ENCODE assay signal across 31 cellular contexts in the genomic region with DNA sequence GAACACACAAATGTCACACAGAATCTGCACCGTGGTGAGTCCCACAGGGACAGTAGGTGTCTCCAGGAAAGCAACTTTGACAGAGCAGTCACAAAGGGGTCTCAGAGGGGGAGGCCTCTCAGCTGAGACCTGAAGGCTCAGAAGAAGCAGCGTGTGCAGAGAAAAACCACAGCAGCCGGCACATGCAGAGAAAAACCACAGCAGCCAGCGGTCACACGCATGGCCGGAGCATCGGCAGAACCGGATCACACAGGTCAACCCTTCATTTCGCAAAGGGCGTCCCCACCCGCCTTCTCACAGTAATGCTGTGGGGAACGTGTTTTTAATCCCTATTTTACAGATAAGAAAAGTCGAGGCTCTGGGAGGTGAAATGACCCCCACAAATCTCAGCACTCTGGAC.
"Had no signal": no experiment of that assay in that cellular context is flagged by ENCODE, and none has a peak within 500 bp of the region (broad histone marks: within the 10 kb centered on the region; RNA-seq: fewer than 3 reads in every experiment).

No MANE protein-coding gene starts in this region.

- H3K79me2 ChIP-seq: parathyroid adenoma had no signal

- H3K27ac Mint-ChIP-seq: activated CD8-positive, alpha-beta memory T cell treated with anti-CD3 and anti-CD28 coated beads, Interleukin-2, amount 10 ng/mL, durations not matched to agents 7 days and 5 days; activated CD8-positive, alpha-beta T cell treated with anti-CD3 and anti-CD28 coated beads, Interleukin-2, amount 10 ng/mL, durations not matched to agents 7 days and 5 days; activated naive CD8-positive, alpha-beta T cell; natural killer cell treated with Interleukin-12 subunit alpha and Interleukin-12 subunit beta and Interleukin-15 and Interleukin-18, amount 100 ng/mL, for 72 hours; WTC11 had no signal

- H2AFZ ChIP-seq: parathyroid adenoma had no signal

- DNase-seq: activated CD4-positive, alpha-beta T cell treated with anti-CD3 and anti-CD28 coated beads for 1 hour; activated CD4-positive, alpha-beta T cell treated with anti-CD3 and anti-CD28 coated beads, Interleukin-2, amount 50 U/mL, for 1 hour; activated CD8-positive, alpha-beta memory T cell treated with anti-CD3 and anti-CD28 coated beads, Interleukin-2, amount 10 ng/mL, durations not matched to agents 7 days and 5 days; activated CD8-positive, alpha-beta T cell treated with anti-CD3 and anti-CD28 coated beads, Interleukin-2, amount 10 ng/mL, durations not matched to agents 7 days and 5 days; activated naive CD4-positive, alpha-beta T cell treated with Interleukin-2 at 50 U/mL for 16 hours; activated T-cell treated with anti-CD3 and anti-CD28 coated beads, Interleukin-2, amount 50 U/mL, for 48 hours; adrenal gland; cerebellar nuclear complex; dorsolateral prefrontal cortex; effector memory CD4-positive, alpha-beta T cell; gastrocnemius medialis; hippocampal formation; left cardiac atrium; left ventricle myocardium superior; mucosa of descending colon; nucleus accumbens; sigmoid colon; small intestine; stimulated activated naive CD4-positive, alpha-beta T cell; T-helper 2 cell; transverse colon had no signal

- H3K4me1 ChIP-seq: adrenal gland, ascending aorta, gastrocnemius medialis, parathyroid adenoma, psoas muscle, suprapubic skin, transverse colon had no signal

- H3K4me3 ChIP-seq: adrenal gland, ascending aorta, cardiac muscle cell, coronary artery, dorsolateral prefrontal cortex, gastrocnemius medialis, mucosa of descending colon, psoas muscle, sigmoid colon, suprapubic skin, transverse colon had no signal

- H3K27ac ChIP-seq: adrenal gland, ascending aorta, cardiac muscle cell, coronary artery, dorsolateral prefrontal cortex, gastrocnemius medialis, parathyroid adenoma, psoas muscle, sigmoid colon, suprapubic skin, transverse colon had no signal

- H3K36me3 Mint-ChIP-seq: activated CD8-positive, alpha-beta memory T cell treated with anti-CD3 and anti-CD28 coated beads, Interleukin-2, amount 10 ng/mL, durations not matched to agents 7 days and 5 days; activated naive CD8-positive, alpha-beta T cell; brain; natural killer cell treated with Interleukin-12 subunit alpha and Interleukin-12 subunit beta and Interleukin-15 and Interleukin-18, amount 100 ng/mL, for 72 hours; WTC11 had no signal

- H3K9me3 ChIP-seq: adrenal gland, ascending aorta, gastrocnemius medialis, mucosa of descending colon, psoas muscle, sigmoid colon, suprapubic skin, transverse colon had no signal

- H3K9me3 Mint-ChIP-seq: brain; natural killer cell treated with Interleukin-12 subunit alpha and Interleukin-12 subunit beta and Interleukin-15 and Interleukin-18, amount 100 ng/mL, for 72 hours; WTC11 had no signal

- ATAC-seq: activated CD8-positive, alpha-beta memory T cell treated with anti-CD3 and anti-CD28 coated beads, Interleukin-2, amount 10 ng/mL, durations not matched to agents 7 days and 5 days; activated CD8-positive, alpha-beta T cell treated with anti-CD3 and anti-CD28 coated beads, Interleukin-2, amount 10 ng/mL, durations not matched to agents 7 days and 5 days; gastrocnemius medialis; left cardiac atrium; left ventricle myocardium superior; mucosa of descending colon; natural killer cell treated with Interleukin-12 subunit alpha and Interleukin-12 subunit beta and Interleukin-15 and Interleukin-18, amount 100 ng/mL, for 72 hours; psoas muscle; WTC11 had no signal

- H3K36me3 ChIP-seq: adrenal gland, ascending aorta, cardiac muscle cell, gastrocnemius medialis, sigmoid colon, suprapubic skin, transverse colon had no signal

- H3K4me3 Mint-ChIP-seq: activated CD8-positive, alpha-beta memory T cell treated with anti-CD3 and anti-CD28 coated beads, Interleukin-2, amount 10 ng/mL, durations not matched to agents 7 days and 5 days; activated CD8-positive, alpha-beta T cell treated with anti-CD3 and anti-CD28 coated beads, Interleukin-2, amount 10 ng/mL, durations not matched to agents 7 days and 5 days; activated naive CD8-positive, alpha-beta T cell; natural killer cell treated with Interleukin-12 subunit alpha and Interleukin-12 subunit beta and Interleukin-15 and Interleukin-18, amount 100 ng/mL, for 72 hours; WTC11 had no signal

- H3K9ac ChIP-seq: parathyroid adenoma had no signal

- H3K27me3 ChIP-seq: ascending aorta, cardiac muscle cell had no signal

- H3K27me3 Mint-ChIP-seq: brain had no signal
